Comparison of ENCODE assay signal across 12 cellular contexts in the genomic region with DNA sequence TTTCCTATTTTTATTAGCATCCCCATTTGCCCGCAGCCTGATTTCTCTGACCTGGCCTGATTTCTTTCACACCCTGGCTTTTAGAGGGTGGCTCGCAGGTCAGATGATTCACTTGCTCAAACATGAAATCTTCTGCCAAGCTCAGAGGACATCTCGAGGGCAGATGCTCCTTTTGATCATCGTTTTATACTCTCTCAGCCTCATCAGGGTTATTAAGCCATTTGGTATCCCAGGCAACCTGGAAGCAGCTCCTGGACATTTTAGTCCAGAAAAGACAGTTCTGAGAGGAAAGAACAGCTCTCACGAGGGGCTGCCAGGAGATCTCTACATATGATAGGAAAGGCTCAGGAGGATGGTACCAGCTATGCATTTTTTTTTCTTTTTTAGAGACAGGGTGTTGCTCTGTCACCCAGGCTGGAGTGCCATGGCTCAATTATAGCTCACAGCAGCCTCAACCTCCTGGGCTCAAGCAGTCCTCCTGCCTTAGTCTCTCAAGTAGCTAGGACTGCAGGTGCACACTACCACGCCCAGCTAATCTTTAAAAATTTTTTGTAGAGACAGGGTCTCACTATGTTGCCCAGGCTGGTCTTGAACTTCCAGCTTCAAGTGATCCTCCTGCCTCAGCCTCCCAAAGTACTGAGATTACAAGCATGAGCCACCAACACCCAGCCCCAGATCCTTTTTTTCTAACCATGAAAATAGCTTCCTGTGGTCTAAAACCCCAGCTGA.
DNase-seq lines count a peak whose midpoint lies in the region; ATAC-seq, FAIRE-seq and TF ChIP-seq lines count a peak whose summit lies in the region.
"Had no signal": no experiment of that assay in that cellular context is flagged by ENCODE, and none has a peak within 500 bp of the region (broad histone marks: within the 10 kb centered on the region; RNA-seq: fewer than 3 reads in every experiment).

No MANE protein-coding gene starts in this region.

- no peak for FAIRE-seq in pancreas (lab: Jason Lieb, UNC)
- FAIRE-seq: GM12891, GM19239, H1 had no signal

- no peak overlapping the region for H3K4me3 Mint-ChIP-seq in nephron

- peaks cover 19% of the 10 kb centered on the region for H3K27me3 Mint-ChIP-seq in nephron (ENCODE audit: low read depth)

- H3K9ac ChIP-seq in BLaER1 treated with 17β-estradiol and CSF1 and Interleukin-3, amounts not matched to agents 10 nM and 100 nM, result peak overlapping the region in 2 of 11 experiments; percentile 15 to 45; a peak in 3 of 22 replicates
- no peak overlapping the region for H3K9ac ChIP-seq in adipocyte (ENCODE audit: low read length)

- ATAC-seq in GM19452 (IDR thresholded peaks at IDR 0.05; ENCODE audit: unreplicated experiment) (no peak), pancreas (no peak)

- peaks cover 19 to 61% (median 54%) of the 10 kb centered on the region in 10 experiments for H3K4me1 ChIP-seq in BLaER1 treated with 17β-estradiol and CSF1 and Interleukin-3, amounts not matched to agents 10 nM and 100 nM
- H3K4me1 ChIP-seq in adipocyte (ENCODE audit: control insufficient read depth, insufficient read depth, low read length) (peaks cover 30% of the 10 kb centered on the region), pancreas (no peaks in the 10 kb centered on the region)

- H3K36me3 ChIP-seq in BLaER1 treated with 17β-estradiol and CSF1 and Interleukin-3, amounts not matched to agents 10 nM and 100 nM, result no peaks in the 10 kb centered on the region
- H3K36me3 ChIP-seq in adipocyte (ENCODE audit: control insufficient read depth, insufficient read depth, low read length, severe bottlenecking), result no peaks in the 10 kb centered on the region
- no peaks in the 10 kb centered on the region for H3K36me3 ChIP-seq in pancreas

- H3K27ac ChIP-seq in BLaER1 treated with 17β-estradiol and CSF1 and Interleukin-3, amounts not matched to agents 10 nM and 100 nM, result peak overlapping the region in 4 of 11 experiments; percentile 40 to 52 (median 48); a peak in 5 of 22 replicates
- H3K27ac ChIP-seq in pancreas, result peak overlapping the region in 2 of 4 donors; percentile 41 to 58

- H4K20me1 ChIP-seq in BLaER1 treated with 17β-estradiol and CSF1 and Interleukin-3, amounts not matched to agents 10 nM and 100 nM, result no peaks in the 10 kb centered on the region

- intact Hi-C loops in pancreas (cut with DNase I), result no loop called here

- peak; percentile 50 for DNase-seq in EL
- DNase-seq in adipocyte (ENCODE audit: low read depth), result no peak
- DNase-seq in NCI-H146 treated with DMSO at 0.1 percent for 48 hours (lab: John Stamatoyannopoulos, UW; ENCODE audit: unreplicated experiment), result no peak
- no peak for DNase-seq in NCI-H774 (lab: John Stamatoyannopoulos, UW)
- no peak for DNase-seq in pancreas
- DNase-seq: NCI-H187 had no signal

- peak overlapping the region; percentile 18 to 92 (median 68); a peak in 21 of 22 replicates for H3K4me2 ChIP-seq in BLaER1 treated with 17β-estradiol and CSF1 and Interleukin-3, amounts not matched to agents 10 nM and 100 nM

- peaks cover 0 to 6% (median 0%) of the 10 kb centered on the region in 11 experiments; a peak in 2 of 22 replicates for H3K27me3 ChIP-seq in BLaER1 treated with 17β-estradiol and CSF1 and Interleukin-3, amounts not matched to agents 10 nM and 100 nM
- H3K27me3 ChIP-seq in adipocyte (replicated peaks; ENCODE audit: control insufficient read depth, insufficient read depth, low read length) (no peaks in the 10 kb centered on the region), pancreas (no peaks in the 10 kb centered on the region)

- no peak overlapping the region for H3K4me3 ChIP-seq in BLaER1 treated with 17β-estradiol and CSF1 and Interleukin-3, amounts not matched to agents 10 nM and 100 nM
- peak overlapping the region; percentile 39 for H3K4me3 ChIP-seq in adipocyte (ENCODE audit: low read length)
- no peak overlapping the region for H3K4me3 ChIP-seq in pancreas

- H3K9me3 ChIP-seq in BLaER1 treated with 17β-estradiol and CSF1 and Interleukin-3, amounts not matched to agents 10 nM and 100 nM (replicated peaks in 1 of 11), result peaks cover 7 to 20% (median 12%) of the 10 kb centered on the region in 11 experiments
- H3K9me3 ChIP-seq in adipocyte (ENCODE audit: control insufficient read depth, low read length) (peaks cover 5% of the 10 kb centered on the region), pancreas (no peaks in the 10 kb centered on the region)

- peak overlapping the region; percentile 31 to 64 (median 37) for H3K27ac Mint-ChIP-seq in nephron

- 53 to 69% methylated on average over 6 of the region's 6 CpGs for WGBS in pancreas, 2 donors

- H3K4me1 Mint-ChIP-seq in nephron, result peaks cover 29% of the 10 kb centered on the region

- peaks cover 3% of the 10 kb centered on the region for H3K9me3 Mint-ChIP-seq in nephron

- H3K36me3 Mint-ChIP-seq in nephron (ENCODE audit: low read depth), result no peaks in the 10 kb centered on the region

- TF ChIP-seq CTCF in nephron (IDR thresholded peaks at IDR 0.05; ENCODE audit: unreplicated experiment in 3 of 3) (no peak), pancreas (IDR thresholded peaks at IDR 0.05) (no peak)
